In the genomic region with DNA sequence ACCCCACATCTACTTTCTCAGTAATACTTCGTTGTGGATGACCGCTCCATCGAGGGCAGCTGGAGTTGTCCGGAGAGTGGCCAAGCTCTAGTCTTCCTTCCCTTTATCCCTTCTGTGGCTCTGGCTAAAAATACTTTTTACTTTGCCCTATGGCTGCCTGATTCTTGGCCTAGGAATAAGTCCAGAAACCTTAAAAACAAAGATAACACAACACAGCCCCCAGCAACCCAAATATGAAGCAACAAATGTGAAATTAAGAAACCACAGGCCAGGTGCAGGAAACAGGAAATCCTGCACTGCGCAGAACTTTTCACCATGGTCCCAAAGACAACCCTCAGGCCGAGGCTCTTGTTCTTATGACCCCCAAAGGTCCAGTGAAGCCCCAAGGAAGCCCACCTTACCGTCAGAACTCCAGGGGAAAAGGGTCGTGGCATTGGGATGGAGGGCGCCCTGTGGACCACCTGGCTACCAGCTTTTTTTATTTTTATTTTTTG, we compare ENCODE assay signal across 9 cellular contexts. TPM values are rescaled to one million over a fixed set of nuclear protein-coding genes. Genes with fewer than 3 reads are reported as not detected.
DNase-seq lines count a peak whose midpoint lies in the region; ATAC-seq and TF ChIP-seq lines count a peak whose summit lies in the region.
"Had no signal": no experiment of that assay in that cellular context is flagged by ENCODE, and none has a peak within 500 bp of the region (broad histone marks: within the 10 kb centered on the region; RNA-seq: fewer than 3 reads in every experiment).

No MANE protein-coding gene starts in this region.

- H4K20me1 ChIP-seq in OCI-LY1 (ENCODE audit: insufficient read depth, low read length) (no peaks in the 10 kb centered on the region), osteoblast (ENCODE audit: insufficient read depth, low read length) (peaks cover 2% of the 10 kb centered on the region)

- H3K27me3 ChIP-seq in CD4-positive, alpha-beta T cell (ENCODE audit: control insufficient read depth, insufficient read depth, low read length), result no peaks in the 10 kb centered on the region
- H3K27me3 ChIP-seq in OCI-LY1 (ENCODE audit: insufficient read depth, low read length) (no peaks in the 10 kb centered on the region), osteoblast (ENCODE audit: insufficient read depth, low read length) (no peaks in the 10 kb centered on the region)

- H3K27ac ChIP-seq in CD4-positive, alpha-beta T cell (ENCODE audit: low read depth, low read length), result peak overlapping the region; percentile 55
- H3K27ac ChIP-seq in OCI-LY1 (ENCODE audit: low read depth, low read length, poor library complexity, severe bottlenecking) (peak overlapping the region; percentile 94), osteoblast (ENCODE audit: low read depth, low read length) (no peak overlapping the region)

- no peaks in the 10 kb centered on the region for H3K36me3 ChIP-seq in OCI-LY1 (ENCODE audit: insufficient read depth, low read length)
- H3K36me3 ChIP-seq in osteoblast (ENCODE audit: insufficient read depth, low read length), result peaks cover 22% of the 10 kb centered on the region

- TF ChIP-seq CTCF in CD4-positive, alpha-beta T cell (IDR thresholded peaks at IDR 0.05), result no peak
- TF ChIP-seq CTCF in OCI-LY1 (IDR thresholded peaks at IDR 0.05; ENCODE audit: low read length), result no peak
- TF ChIP-seq CTCF in osteoblast (IDR thresholded peaks at IDR 0.05; ENCODE audit: extremely low read depth, low read depth, low read length), result no peak
- no peak for TF ChIP-seq CTCF in GM13977 (IDR thresholded peaks at IDR 0.05; ENCODE audit: extremely low read depth, insufficient read depth, missing control alignments)

- H3K4me3 Mint-ChIP-seq in CD4-positive, alpha-beta T cell, result peak overlapping the region; percentile 80
- H3K4me3 Mint-ChIP-seq: nephron had no signal

- H3K4me1 ChIP-seq in OCI-LY1 (ENCODE audit: insufficient read depth, low read length, severe bottlenecking) (peaks cover 73% of the 10 kb centered on the region), osteoblast (ENCODE audit: insufficient read depth, low read length) (peaks cover 15% of the 10 kb centered on the region)

- CTCF ChIA-PET in CD4-positive, alpha-beta T cell (lab: Charles Lee), result interaction anchor here (1.0 to 4.0 kb wide), 4 partner anchors 12 to 85 kb away, joined by 3 to 15 read pairs (median 8); no protein-coding TSS in a partner anchor

- H3K9ac ChIP-seq in OCI-LY1 (ENCODE audit: low read length), result peak overlapping the region; percentile 30; the same call in 1 of the 2 replicates

- H3K4me2 ChIP-seq in OCI-LY1 (ENCODE audit: low read length) (peak overlapping the region; percentile 40), osteoblast (ENCODE audit: insufficient read depth, low read length) (no peak overlapping the region)

- intact Hi-C loops in CD4-positive, alpha-beta T cell (cut with DNase I, micrococcal nuclease), result loop anchor here in 1 of 2 experiments (2.0 kb wide), 1 partner anchor 25 kb away; no protein-coding TSS in a partner anchor

- no peaks in the 10 kb centered on the region for H3K9me2 ChIP-seq in OCI-LY1 (ENCODE audit: low read depth, low read length)

- H3K36me3 Mint-ChIP-seq in CD4-positive, alpha-beta T cell (ENCODE audit: low read depth), result no peaks in the 10 kb centered on the region

- no peak overlapping the region for H2AFZ ChIP-seq in OCI-LY1 (ENCODE audit: low read length)
- no peak overlapping the region for H2AFZ ChIP-seq in osteoblast (ENCODE audit: low read length)

- peak in 5 of 10 experiments; percentile 24 to 37 (median 31) for DNase-seq in CD4-positive, alpha-beta T cell
- no peak for DNase-seq in osteoblast (ENCODE audit: insufficient read length, low spot score, missing footprints)
- no peak for DNase-seq in ACHN
- DNase-seq in GM13977 (ENCODE audit: low spot score), result no peak
- DNase-seq in GOT3 (lab: John Stamatoyannopoulos, UW), result no peak

- ATAC-seq in CD4-positive, alpha-beta T cell (ENCODE audit: poor library complexity), result peak; percentile 60
- ATAC-seq in GM21526 (IDR thresholded peaks at IDR 0.05; ENCODE audit: low FRiP score, unreplicated experiment), result peak; percentile 41
- ATAC-seq in esophagus mucosa, result peak; percentile 1

- no peaks in the 10 kb centered on the region for H3K79me2 ChIP-seq in OCI-LY1 (ENCODE audit: insufficient read depth, low read length)
- peaks cover 2% of the 10 kb centered on the region for H3K79me2 ChIP-seq in osteoblast (ENCODE audit: insufficient read depth, low read length)

- no peaks in the 10 kb centered on the region for H3K9me3 Mint-ChIP-seq in CD4-positive, alpha-beta T cell
- H3K9me3 Mint-ChIP-seq: nephron had no signal

- peak overlapping the region; percentile 93 for H3K27ac Mint-ChIP-seq in CD4-positive, alpha-beta T cell

- H3K27me3 Mint-ChIP-seq in CD4-positive, alpha-beta T cell, result no peaks in the 10 kb centered on the region

- peaks cover 85% of the 10 kb centered on the region for H3K4me1 Mint-ChIP-seq in CD4-positive, alpha-beta T cell (ENCODE audit: low read depth)

- in situ Hi-C loops in ACHN (cut with HindIII; ENCODE audit: low pct_ligation_motif_present, low pct_unique_long_range_greater_than_20kb, low sequenced_read_pairs) (no loop called here), GM13977 (cut with MboI; ENCODE audit: low pct_unique_long_range_greater_than_20kb, low sequenced_read_pairs, unreplicated experiment) (no loop called here)

- H3K4me3 ChIP-seq in OCI-LY1 (ENCODE audit: low read depth, low read length, poor library complexity, severe bottlenecking) (no peak overlapping the region), osteoblast (ENCODE audit: insufficient read depth, low read length) (no peak overlapping the region)

- POLR2A ChIA-PET in CD4-positive, alpha-beta T cell (lab: Charles Lee), result interaction anchor here (0.6 to 6.5 kb wide), 8 partner anchors 8 to 958 kb away, joined by 3 to 124 read pairs (median 3); partner anchors contain the start of genes CKLF and TK2

- H3F3A ChIP-seq in OCI-LY1 (ENCODE audit: insufficient read depth, low read length), result no peaks in the 10 kb centered on the region

- H3K9me3 ChIP-seq in CD4-positive, alpha-beta T cell (ENCODE audit: control insufficient read depth, low read length), result no peaks in the 10 kb centered on the region
- no peaks in the 10 kb centered on the region for H3K9me3 ChIP-seq in OCI-LY1 (ENCODE audit: low read length)
- H3K9me3 ChIP-seq in osteoblast (ENCODE audit: low read depth, low read length), result no peaks in the 10 kb centered on the region

RNA-seq across cellular contexts. Expression of gene TK2, which starts 26.0 kb away (rescaled TPM):
- 1 to 10 TPM; 3.6 to 5.1 TPM for total RNA-seq in CD4-positive, alpha-beta T cell
- total RNA-seq in esophagus mucosa (8.5 TPM), osteoblast (73.5 and 81.3 TPM in 2 replicates)

RNA-seq across cellular contexts. Expression of gene CKLF, which starts 28.5 kb away (rescaled TPM):
- total RNA-seq in CD4-positive, alpha-beta T cell, result 10 to 100 TPM; 10.6 to 14.1 TPM
- total RNA-seq in esophagus mucosa (14.2 TPM), osteoblast (46.0 and 48.9 TPM in 2 replicates)

RNA-seq across cellular contexts. Expression of gene CMTM1, which starts 42.3 kb away (rescaled TPM):
- 1 to 10 TPM in 1 of 2 experiments, under 1 TPM in 1; 0.66 to 1.1 TPM for total RNA-seq in CD4-positive, alpha-beta T cell
- total RNA-seq in esophagus mucosa (0.60 TPM), osteoblast (4.0 and 4.1 TPM in 2 replicates)

RNA-seq across cellular contexts. Expression of gene CMTM2, which starts 55.4 kb away (rescaled TPM):
- total RNA-seq in CD4-positive, alpha-beta T cell, result not detected
- not detected for total RNA-seq in esophagus mucosa
- not detected in 2 replicates for total RNA-seq in osteoblast

Comparison
In these comparisons a context has a peak if more than half of its experiments do, and no peak if none do; other contexts are left out.
1. ATAC-seq: peak in every context shown above with its lines; median percentile 60 in CD4-positive, alpha-beta T cell; 41 in GM21526; 1 in esophagus mucosa.